11 cellular contexts compared by ENCODE assay signal in genomic region chr18:3380384-3380961, GRCh38.
DNase-seq lines count a peak whose midpoint lies in the region; TF ChIP-seq lines count a peak whose summit lies in the region.
"Had no signal": no experiment of that assay in that cellular context is flagged by ENCODE, and none has a peak within 500 bp of the region (broad histone marks: within the 10 kb centered on the region; RNA-seq: fewer than 3 reads in every experiment).

No MANE protein-coding gene starts in this region.

- intact Hi-C loops in mammary epithelial cell (cut with micrococcal nuclease) = loop anchor here (2.0 to 5.0 kb wide), 3 partner anchors 68 to 212 kb away; no protein-coding TSS in a partner anchor

- no peak overlapping the region for H3K4me3 ChIP-seq in mammary epithelial cell (replicated peaks in 1 of 3; ENCODE audit: insufficient read depth in 1 of 3, low read depth in 2 of 3, low read length in 3 of 3)

- H3K36me3 Mint-ChIP-seq in osteocyte (ENCODE audit: unreplicated experiment) = no peaks in the 10 kb centered on the region
- H3K36me3 Mint-ChIP-seq: activated naive CD8-positive, alpha-beta T cell had no signal

- H3K4me1 Mint-ChIP-seq in osteocyte (ENCODE audit: unreplicated experiment) = peaks cover 9% of the 10 kb centered on the region

- BruUV-seq in mammary epithelial cell (replicated peaks; lab: Mats Ljungman, UMichigan) = no TSS peak

- H3K4me1 ChIP-seq in mammary epithelial cell (ENCODE audit: insufficient read depth, low read length) = peaks cover 11% of the 10 kb centered on the region

- no peaks in the 10 kb centered on the region for H3K36me3 ChIP-seq in mammary epithelial cell (ENCODE audit: insufficient read depth, low read length)

- H2AFZ ChIP-seq in mammary epithelial cell (ENCODE audit: low read depth, low read length) = peak overlapping the region; percentile 82

- no peaks in the 10 kb centered on the region for H3K27me3 ChIP-seq in mammary epithelial cell (ENCODE audit: insufficient read depth, low read length)

- in situ Hi-C loops in mammary epithelial cell (cut with MboI; ENCODE audit: low sequenced_read_pairs in 2 of 2) = loop anchor here in 1 of 2 donors (10.0 kb wide), 1 partner anchor 64 kb away; no protein-coding TSS in a partner anchor

- H3K9me3 Mint-ChIP-seq in osteocyte (ENCODE audit: unreplicated experiment) = no peaks in the 10 kb centered on the region

- no peak overlapping the region for H3K27ac Mint-ChIP-seq in osteocyte (ENCODE audit: unreplicated experiment)
- H3K27ac Mint-ChIP-seq: activated naive CD8-positive, alpha-beta T cell had no signal

- no peaks in the 10 kb centered on the region for H4K20me1 ChIP-seq in mammary epithelial cell (ENCODE audit: insufficient read depth, low read length)

- H3K9me3 ChIP-seq in mammary epithelial cell (replicated peaks; ENCODE audit: insufficient read depth, low read length) = no peaks in the 10 kb centered on the region

- no peaks in the 10 kb centered on the region for H3K27me3 Mint-ChIP-seq in osteocyte (ENCODE audit: unreplicated experiment)
- H3K27me3 Mint-ChIP-seq: activated naive CD8-positive, alpha-beta T cell had no signal

- TF ChIP-seq CTCF in mammary epithelial cell (conservative IDR thresholded peaks at IDR 0.05 in 1 of 2, IDR thresholded peaks at IDR 0.05 in 1 of 2; ENCODE audit: extremely low read depth in 1 of 2, insufficient read depth in 1 of 2, low read depth in 1 of 2, low read length in 2 of 2) = peak; percentile 36 to 42
- peak; percentile 15 for TF ChIP-seq CTCF in osteocyte (IDR thresholded peaks at IDR 0.05)

- dilution Hi-C loops in mammary epithelial cell (cut with HindIII; ENCODE audit: low sequenced_read_pairs) = no loop called here

- H3K4me3 Mint-ChIP-seq in osteocyte (ENCODE audit: unreplicated experiment) = no peak overlapping the region
- H3K4me3 Mint-ChIP-seq: activated naive CD8-positive, alpha-beta T cell had no signal

- H3K79me2 ChIP-seq in mammary epithelial cell (ENCODE audit: insufficient read depth, low read length) = no peaks in the 10 kb centered on the region

- H3K27ac ChIP-seq in mammary epithelial cell (ENCODE audit: insufficient read depth, low read depth, low read length) = peak overlapping the region; percentile 51

- no peak overlapping the region for H3K9ac ChIP-seq in mammary epithelial cell (ENCODE audit: insufficient read depth, low read length)

- DNase-seq in NCI-H82 (lab: John Stamatoyannopoulos, UW) (peak; percentile 77), NCI-H82 treated with DMSO at 0.1 percent for 48 hours (lab: John Stamatoyannopoulos, UW; ENCODE audit: unreplicated experiment) (no peak), M059J (ENCODE audit: low read depth) (peak; percentile 60), mammary epithelial cell (peak; percentile 82), osteocyte (ENCODE audit: extremely low spot score, unreplicated experiment) (no peak), NCI-H2171 treated with DMSO at 0.1 percent for 48 hours (lab: John Stamatoyannopoulos, UW) (no peak), NCI-H526 (lab: John Stamatoyannopoulos, UW) (no peak), SHP77 treated with DMSO at 0.1 percent for 48 hours (lab: John Stamatoyannopoulos, UW) (no peak)
- DNase-seq: hippocampal formation; stimulated activated CD8-positive, alpha-beta memory T cell treated with anti-CD3 and anti-CD28 coated beads, Interleukin-4, amount 100 ng/mL, for 48 hours had no signal

- CTCF ChIA-PET in mammary epithelial cell (lab: Charles Lee; ENCODE audit: low non-redundant PET) = interaction anchor here (0.6 to 1.0 kb wide), 7 partner anchors 16 to 303 kb away, joined by 3 to 10 read pairs (median 4); no protein-coding TSS in a partner anchor

- WGBS in mammary epithelial cell (ENCODE audit: low coverage, missing lambda C conversion rate) = 44% methylated on average over 10 of the region's 10 CpGs

- no peak overlapping the region for H3K4me2 ChIP-seq in mammary epithelial cell (ENCODE audit: insufficient read depth, low read depth, low read length)

Comparison
In these comparisons a context has a peak if more than half of its experiments do, and no peak if none do; other contexts are left out.
1. DNase-seq: peak in NCI-H82 (single experiment), M059J (single experiment) and mammary epithelial cell (single experiment); none in NCI-H82 treated with DMSO at 0.1 percent for 48 hours (single experiment), osteocyte (single experiment), NCI-H2171 treated with DMSO at 0.1 percent for 48 hours (single experiment), NCI-H526 (0 of 2) and SHP77 treated with DMSO at 0.1 percent for 48 hours (single experiment).